In the genomic region with DNA sequence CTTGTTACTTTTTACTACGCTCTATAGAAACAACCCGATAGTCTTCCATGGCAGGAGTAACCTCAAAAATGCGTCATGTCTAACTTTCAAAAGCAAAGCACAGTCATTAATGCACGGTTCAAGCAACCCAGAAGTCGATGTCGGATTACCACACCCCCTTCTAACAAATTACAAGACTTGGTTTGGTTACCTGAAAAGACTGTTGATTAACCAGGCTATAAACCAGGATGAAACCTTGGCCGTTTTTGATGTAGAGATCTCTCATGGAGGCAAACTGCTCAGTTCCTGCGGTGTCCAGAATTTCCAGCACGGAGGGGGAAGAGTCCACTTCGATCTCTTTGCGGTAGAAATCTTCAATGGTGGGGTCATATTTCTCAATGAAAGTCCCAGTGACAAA, we compare ENCODE assay signal across 1 cellular context.
TF ChIP-seq lines count a peak whose summit lies in the region.

No MANE protein-coding gene starts in this region.

TF ChIP-seq in IMR-90, 13 proteins besides CTCF, POLR2A, EP300 and RAD21 (continued from another document):
- no peak for TF ChIP-seq MAFK (IDR thresholded peaks at IDR 0.05; ENCODE audit: low read depth, low read length)
- TF ChIP-seq, protein P1, sequence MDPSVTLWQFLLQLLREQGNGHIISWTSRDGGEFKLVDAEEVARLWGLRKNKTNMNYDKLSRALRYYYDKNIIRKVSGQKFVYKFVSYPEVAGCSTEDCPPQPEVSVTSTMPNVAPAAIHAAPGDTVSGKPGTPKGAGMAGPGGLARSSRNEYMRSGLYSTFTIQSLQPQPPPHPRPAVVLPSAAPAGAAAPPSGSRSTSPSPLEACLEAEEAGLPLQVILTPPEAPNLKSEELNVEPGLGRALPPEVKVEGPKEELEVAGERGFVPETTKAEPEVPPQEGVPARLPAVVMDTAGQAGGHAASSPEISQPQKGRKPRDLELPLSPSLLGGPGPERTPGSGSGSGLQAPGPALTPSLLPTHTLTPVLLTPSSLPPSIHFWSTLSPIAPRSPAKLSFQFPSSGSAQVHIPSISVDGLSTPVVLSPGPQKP (IDR thresholded peaks at IDR 0.05; ENCODE audit: borderline replicate concordance, low read depth, low read length), result no peak
- TF ChIP-seq CHD1 (IDR thresholded peaks at IDR 0.05; ENCODE audit: low read depth, low read length), result no peak
- TF ChIP-seq RFX5 (IDR thresholded peaks at IDR 0.05; ENCODE audit: low read depth, low read length), result no peak
- no peak for TF ChIP-seq MXI1 (IDR thresholded peaks at IDR 0.05; ENCODE audit: borderline replicate concordance, low read depth, low read length)
- TF ChIP-seq BHLHE40 (IDR thresholded peaks at IDR 0.05; ENCODE audit: low read depth, low read length), result no peak
